Comparison of ENCODE assay signal across 1 cellular context in the genomic region with DNA sequence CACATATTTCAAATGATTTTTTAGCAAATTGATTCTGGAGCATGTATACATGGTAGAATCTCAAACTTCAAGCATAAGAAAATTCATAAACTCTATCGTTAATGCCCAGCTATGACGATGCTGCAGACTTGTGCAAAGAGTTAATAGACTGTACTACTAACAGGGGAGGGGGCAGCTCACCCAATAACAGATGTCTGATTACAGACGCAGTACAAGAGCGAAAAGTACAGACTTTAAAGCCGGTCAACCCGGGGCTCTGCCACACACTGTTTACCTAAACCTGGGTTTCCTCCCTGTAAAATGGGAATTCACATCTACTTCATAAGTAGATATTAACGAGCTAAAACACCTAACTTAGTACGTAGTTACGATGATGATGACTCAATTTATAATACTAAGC.
TF ChIP-seq lines count a peak whose summit lies in the region.

No MANE protein-coding gene starts in this region.

TF ChIP-seq in GM23338, 12 proteins besides CTCF, POLR2A, EP300 and RAD21 (continued from another document):
- TF ChIP-seq, protein P1, sequence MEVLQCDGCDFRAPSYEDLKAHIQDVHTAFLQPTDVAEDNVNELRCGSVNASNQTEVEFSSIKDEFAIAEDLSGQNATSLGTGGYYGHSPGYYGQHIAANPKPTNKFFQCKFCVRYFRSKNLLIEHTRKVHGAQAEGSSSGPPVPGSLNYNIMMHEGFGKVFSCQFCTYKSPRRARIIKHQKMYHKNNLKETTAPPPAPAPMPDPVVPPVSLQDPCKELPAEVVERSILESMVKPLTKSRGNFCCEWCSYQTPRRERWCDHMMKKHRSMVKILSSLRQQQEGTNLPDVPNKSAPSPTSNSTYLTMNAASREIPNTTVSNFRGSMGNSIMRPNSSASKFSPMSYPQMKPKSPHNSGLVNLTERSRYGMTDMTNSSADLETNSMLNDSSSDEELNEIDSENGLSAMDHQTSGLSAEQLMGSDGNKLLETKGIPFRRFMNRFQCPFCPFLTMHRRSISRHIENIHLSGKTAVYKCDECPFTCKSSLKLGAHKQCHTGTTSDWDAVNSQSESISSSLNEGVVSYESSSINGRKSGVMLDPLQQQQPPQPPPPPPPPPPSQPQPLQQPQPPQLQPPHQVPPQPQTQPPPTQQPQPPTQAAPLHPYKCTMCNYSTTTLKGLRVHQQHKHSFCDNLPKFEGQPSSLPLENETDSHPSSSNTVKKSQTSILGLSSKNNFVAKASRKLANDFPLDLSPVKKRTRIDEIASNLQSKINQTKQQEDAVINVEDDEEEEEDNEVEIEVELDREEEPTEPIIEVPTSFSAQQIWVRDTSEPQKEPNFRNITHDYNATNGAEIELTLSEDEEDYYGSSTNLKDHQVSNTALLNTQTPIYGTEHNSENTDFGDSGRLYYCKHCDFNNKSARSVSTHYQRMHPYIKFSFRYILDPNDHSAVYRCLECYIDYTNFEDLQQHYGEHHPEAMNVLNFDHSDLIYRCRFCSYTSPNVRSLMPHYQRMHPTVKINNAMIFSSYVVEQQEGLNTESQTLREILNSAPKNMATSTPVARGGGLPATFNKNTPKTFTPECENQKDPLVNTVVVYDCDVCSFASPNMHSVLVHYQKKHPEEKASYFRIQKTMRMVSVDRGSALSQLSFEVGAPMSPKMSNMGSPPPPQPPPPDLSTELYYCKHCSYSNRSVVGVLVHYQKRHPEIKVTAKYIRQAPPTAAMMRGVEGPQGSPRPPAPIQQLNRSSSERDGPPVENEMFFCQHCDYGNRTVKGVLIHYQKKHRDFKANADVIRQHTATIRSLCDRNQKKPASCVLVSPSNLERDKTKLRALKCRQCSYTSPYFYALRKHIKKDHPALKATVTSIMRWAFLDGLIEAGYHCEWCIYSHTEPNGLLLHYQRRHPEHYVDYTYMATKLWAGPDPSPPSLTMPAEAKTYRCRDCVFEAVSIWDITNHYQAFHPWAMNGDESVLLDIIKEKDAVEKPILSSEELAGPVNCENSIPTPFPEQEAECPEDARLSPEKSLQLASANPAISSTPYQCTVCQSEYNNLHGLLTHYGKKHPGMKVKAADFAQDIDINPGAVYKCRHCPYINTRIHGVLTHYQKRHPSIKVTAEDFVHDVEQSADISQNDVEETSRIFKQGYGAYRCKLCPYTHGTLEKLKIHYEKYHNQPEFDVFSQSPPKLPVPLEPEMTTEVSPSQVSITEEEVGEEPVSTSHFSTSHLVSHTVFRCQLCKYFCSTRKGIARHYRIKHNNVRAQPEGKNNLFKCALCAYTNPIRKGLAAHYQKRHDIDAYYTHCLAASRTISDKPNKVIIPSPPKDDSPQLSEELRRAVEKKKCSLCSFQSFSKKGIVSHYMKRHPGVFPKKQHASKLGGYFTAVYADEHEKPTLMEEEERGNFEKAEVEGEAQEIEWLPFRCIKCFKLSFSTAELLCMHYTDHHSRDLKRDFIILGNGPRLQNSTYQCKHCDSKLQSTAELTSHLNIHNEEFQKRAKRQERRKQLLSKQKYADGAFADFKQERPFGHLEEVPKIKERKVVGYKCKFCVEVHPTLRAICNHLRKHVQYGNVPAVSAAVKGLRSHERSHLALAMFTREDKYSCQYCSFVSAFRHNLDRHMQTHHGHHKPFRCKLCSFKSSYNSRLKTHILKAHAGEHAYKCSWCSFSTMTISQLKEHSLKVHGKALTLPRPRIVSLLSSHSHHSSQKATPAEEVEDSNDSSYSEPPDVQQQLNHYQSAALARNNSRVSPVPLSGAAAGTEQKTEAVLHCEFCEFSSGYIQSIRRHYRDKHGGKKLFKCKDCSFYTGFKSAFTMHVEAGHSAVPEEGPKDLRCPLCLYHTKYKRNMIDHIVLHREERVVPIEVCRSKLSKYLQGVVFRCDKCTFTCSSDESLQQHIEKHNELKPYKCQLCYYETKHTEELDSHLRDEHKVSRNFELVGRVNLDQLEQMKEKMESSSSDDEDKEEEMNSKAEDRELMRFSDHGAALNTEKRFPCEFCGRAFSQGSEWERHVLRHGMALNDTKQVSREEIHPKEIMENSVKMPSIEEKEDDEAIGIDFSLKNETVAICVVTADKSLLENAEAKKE (CRISPR knock-in tag; IDR thresholded peaks at IDR 0.05): no peak
- TF ChIP-seq NANOG (IDR thresholded peaks at IDR 0.05; ENCODE audit: borderline replicate concordance) (no peak), ZNF331 (CRISPR knock-in tag; IDR thresholded peaks at IDR 0.05; ENCODE audit: low read depth) (no peak), STAT1 (IDR thresholded peaks at IDR 0.05; ENCODE audit: unreplicated experiment) (no peak), JUNB (IDR thresholded peaks at IDR 0.05; ENCODE audit: unreplicated experiment) (no peak)
- TF ChIP-seq, protein P2, sequence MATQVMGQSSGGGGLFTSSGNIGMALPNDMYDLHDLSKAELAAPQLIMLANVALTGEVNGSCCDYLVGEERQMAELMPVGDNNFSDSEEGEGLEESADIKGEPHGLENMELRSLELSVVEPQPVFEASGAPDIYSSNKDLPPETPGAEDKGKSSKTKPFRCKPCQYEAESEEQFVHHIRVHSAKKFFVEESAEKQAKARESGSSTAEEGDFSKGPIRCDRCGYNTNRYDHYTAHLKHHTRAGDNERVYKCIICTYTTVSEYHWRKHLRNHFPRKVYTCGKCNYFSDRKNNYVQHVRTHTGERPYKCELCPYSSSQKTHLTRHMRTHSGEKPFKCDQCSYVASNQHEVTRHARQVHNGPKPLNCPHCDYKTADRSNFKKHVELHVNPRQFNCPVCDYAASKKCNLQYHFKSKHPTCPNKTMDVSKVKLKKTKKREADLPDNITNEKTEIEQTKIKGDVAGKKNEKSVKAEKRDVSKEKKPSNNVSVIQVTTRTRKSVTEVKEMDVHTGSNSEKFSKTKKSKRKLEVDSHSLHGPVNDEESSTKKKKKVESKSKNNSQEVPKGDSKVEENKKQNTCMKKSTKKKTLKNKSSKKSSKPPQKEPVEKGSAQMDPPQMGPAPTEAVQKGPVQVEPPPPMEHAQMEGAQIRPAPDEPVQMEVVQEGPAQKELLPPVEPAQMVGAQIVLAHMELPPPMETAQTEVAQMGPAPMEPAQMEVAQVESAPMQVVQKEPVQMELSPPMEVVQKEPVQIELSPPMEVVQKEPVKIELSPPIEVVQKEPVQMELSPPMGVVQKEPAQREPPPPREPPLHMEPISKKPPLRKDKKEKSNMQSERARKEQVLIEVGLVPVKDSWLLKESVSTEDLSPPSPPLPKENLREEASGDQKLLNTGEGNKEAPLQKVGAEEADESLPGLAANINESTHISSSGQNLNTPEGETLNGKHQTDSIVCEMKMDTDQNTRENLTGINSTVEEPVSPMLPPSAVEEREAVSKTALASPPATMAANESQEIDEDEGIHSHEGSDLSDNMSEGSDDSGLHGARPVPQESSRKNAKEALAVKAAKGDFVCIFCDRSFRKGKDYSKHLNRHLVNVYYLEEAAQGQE (IDR thresholded peaks at IDR 0.05; ENCODE audit: unreplicated experiment): no peak
